1 cellular context compared by ENCODE assay signal in the genomic region with DNA sequence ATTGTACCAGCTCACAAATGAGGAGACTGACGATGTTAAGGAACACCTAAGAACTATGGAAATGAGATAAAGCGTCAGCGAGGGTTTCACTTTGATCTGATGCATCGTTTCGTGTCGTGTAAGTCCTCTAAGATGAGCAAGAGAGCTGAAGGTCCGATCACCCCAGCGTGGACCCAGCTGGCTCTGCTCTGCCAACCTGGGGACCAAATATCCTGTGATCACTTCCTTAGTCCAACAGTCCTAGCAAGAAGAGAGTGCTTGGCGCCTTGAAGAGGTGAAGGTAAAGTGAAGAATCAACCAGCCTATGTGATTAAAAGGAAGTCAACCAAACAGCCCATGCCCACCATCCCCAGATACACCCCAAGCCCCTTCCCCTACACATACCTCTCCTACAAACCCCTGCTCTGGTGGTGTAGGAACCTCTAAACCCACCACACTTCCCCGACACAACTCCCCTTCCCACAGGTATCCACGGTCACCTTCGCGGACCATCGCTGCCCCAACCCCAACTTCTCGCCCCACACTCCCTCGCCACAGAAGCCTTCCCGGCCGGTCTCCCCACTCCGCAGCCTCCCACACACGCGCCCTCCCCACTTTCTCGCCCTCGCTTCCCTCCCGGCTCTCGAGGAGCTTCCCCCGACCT.
A peak's percentile ranks its signal among the peaks of the same experiment; 100 is the strongest.
TF ChIP-seq lines count a peak whose summit lies in the region.

No MANE protein-coding gene starts in this region.

TF ChIP-seq in HepG2, 621 proteins besides CTCF, POLR2A, EP300 and RAD21 (continues in another document):
- TF ChIP-seq, protein P1, sequence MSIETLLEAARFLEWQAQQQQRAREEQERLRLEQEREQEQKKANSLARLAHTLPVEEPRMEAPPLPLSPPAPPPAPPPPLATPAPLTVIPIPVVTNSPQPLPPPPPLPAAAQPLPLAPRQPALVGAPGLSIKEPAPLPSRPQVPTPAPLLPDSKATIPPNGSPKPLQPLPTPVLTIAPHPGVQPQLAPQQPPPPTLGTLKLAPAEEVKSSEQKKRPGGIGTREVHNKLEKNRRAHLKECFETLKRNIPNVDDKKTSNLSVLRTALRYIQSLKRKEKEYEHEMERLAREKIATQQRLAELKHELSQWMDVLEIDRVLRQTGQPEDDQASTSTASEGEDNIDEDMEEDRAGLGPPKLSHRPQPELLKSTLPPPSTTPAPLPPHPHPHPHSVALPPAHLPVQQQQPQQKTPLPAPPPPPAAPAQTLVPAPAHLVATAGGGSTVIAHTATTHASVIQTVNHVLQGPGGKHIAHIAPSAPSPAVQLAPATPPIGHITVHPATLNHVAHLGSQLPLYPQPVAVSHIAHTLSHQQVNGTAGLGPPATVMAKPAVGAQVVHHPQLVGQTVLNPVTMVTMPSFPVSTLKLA (IDR thresholded peaks at IDR 0.05): no peak
- TF ChIP-seq MBNL3 (CRISPR knock-in tag; conservative IDR thresholded peaks at IDR 0.05): no peak
- TF ChIP-seq AKAP8 (CRISPR knock-in tag; IDR thresholded peaks at IDR 0.05): no peak
- no peak for TF ChIP-seq ZNF720 (CRISPR knock-in tag; IDR thresholded peaks at IDR 0.05)
- TF ChIP-seq ZNF609 (CRISPR knock-in tag; IDR thresholded peaks at IDR 0.05; ENCODE audit: borderline replicate concordance): no peak
- no peak for TF ChIP-seq ATF3 (CRISPR knock-in tag; IDR thresholded peaks at IDR 0.05)
- no peak; the same call in 1 of the 2 replicates for TF ChIP-seq ARID4A (CRISPR knock-in tag; IDR thresholded peaks at IDR 0.05; ENCODE audit: borderline replicate concordance)
- no peak for TF ChIP-seq EEA1 (CRISPR knock-in tag; IDR thresholded peaks at IDR 0.05; ENCODE audit: borderline replicate concordance)
- no peak for TF ChIP-seq HMGA1 (CRISPR knock-in tag; conservative IDR thresholded peaks at IDR 0.05)
- no peak for TF ChIP-seq DMAP1 (CRISPR knock-in tag; IDR thresholded peaks at IDR 0.05)
- TF ChIP-seq NCOA2 (CRISPR knock-in tag; IDR thresholded peaks at IDR 0.05): no peak
- TF ChIP-seq ZNF18 (CRISPR knock-in tag; IDR thresholded peaks at IDR 0.05; ENCODE audit: insufficient replicate concordance): peak; percentile 34
- TF ChIP-seq ZNF160 (CRISPR knock-in tag; IDR thresholded peaks at IDR 0.05): peak; percentile 14; the same call in 1 of the 2 replicates
- no peak for TF ChIP-seq HMGXB4 (CRISPR knock-in tag; IDR thresholded peaks at IDR 0.05; ENCODE audit: borderline replicate concordance in 1 of 2, low read depth in 1 of 2)
- no peak for TF ChIP-seq MYC (CRISPR knock-in tag; IDR thresholded peaks at IDR 0.05; ENCODE audit: borderline replicate concordance)
- TF ChIP-seq, protein P2, sequence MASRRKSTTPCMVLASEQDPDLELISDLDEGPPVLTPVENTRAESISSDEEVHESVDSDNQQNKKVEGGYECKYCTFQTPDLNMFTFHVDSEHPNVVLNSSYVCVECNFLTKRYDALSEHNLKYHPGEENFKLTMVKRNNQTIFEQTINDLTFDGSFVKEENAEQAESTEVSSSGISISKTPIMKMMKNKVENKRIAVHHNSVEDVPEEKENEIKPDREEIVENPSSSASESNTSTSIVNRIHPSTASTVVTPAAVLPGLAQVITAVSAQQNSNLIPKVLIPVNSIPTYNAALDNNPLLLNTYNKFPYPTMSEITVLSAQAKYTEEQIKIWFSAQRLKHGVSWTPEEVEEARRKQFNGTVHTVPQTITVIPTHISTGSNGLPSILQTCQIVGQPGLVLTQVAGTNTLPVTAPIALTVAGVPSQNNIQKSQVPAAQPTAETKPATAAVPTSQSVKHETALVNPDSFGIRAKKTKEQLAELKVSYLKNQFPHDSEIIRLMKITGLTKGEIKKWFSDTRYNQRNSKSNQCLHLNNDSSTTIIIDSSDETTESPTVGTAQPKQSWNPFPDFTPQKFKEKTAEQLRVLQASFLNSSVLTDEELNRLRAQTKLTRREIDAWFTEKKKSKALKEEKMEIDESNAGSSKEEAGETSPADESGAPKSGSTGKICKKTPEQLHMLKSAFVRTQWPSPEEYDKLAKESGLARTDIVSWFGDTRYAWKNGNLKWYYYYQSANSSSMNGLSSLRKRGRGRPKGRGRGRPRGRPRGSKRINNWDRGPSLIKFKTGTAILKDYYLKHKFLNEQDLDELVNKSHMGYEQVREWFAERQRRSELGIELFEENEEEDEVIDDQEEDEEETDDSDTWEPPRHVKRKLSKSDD (CRISPR knock-in tag; IDR thresholded peaks at IDR 0.05; ENCODE audit: low read depth): no peak
- TF ChIP-seq NRL (CRISPR knock-in tag; IDR thresholded peaks at IDR 0.05; ENCODE audit: borderline replicate concordance): 0 out of 2 replicates have a peak, but pooled peaks have one; percentile 41
- no peak for TF ChIP-seq ZNF251 (CRISPR knock-in tag; IDR thresholded peaks at IDR 0.05)
- TF ChIP-seq RXRB (CRISPR knock-in tag; IDR thresholded peaks at IDR 0.05; ENCODE audit: borderline replicate concordance): no peak
- TF ChIP-seq ZNF30 (CRISPR knock-in tag; IDR thresholded peaks at IDR 0.05): no peak
- 0 out of 2 replicates have a peak, but pooled peaks have one; percentile 25 for TF ChIP-seq SRY (CRISPR knock-in tag; IDR thresholded peaks at IDR 0.05)
- no peak for TF ChIP-seq SMYD3 (CRISPR knock-in tag; IDR thresholded peaks at IDR 0.05)
- TF ChIP-seq PLRG1 (conservative IDR thresholded peaks at IDR 0.05): no peak
- TF ChIP-seq ZNF225 (CRISPR knock-in tag; IDR thresholded peaks at IDR 0.05): peak; percentile 39; the same call in 1 of the 2 replicates
- no peak for TF ChIP-seq YEATS2 (CRISPR knock-in tag; IDR thresholded peaks at IDR 0.05; ENCODE audit: borderline replicate concordance)
- TF ChIP-seq ZNF670 (CRISPR knock-in tag; IDR thresholded peaks at IDR 0.05; ENCODE audit: borderline replicate concordance): no peak
- no peak for TF ChIP-seq RORA (CRISPR knock-in tag; IDR thresholded peaks at IDR 0.05)
- TF ChIP-seq TAF1 (CRISPR knock-in tag; IDR thresholded peaks at IDR 0.05): no peak
- TF ChIP-seq SAP130 (CRISPR knock-in tag; IDR thresholded peaks at IDR 0.05; ENCODE audit: low read depth): 0 out of 2 replicates have a peak, but pooled peaks have one; percentile 25
- TF ChIP-seq NFYC (CRISPR knock-in tag; IDR thresholded peaks at IDR 0.05): no peak
- TF ChIP-seq MLXIP (CRISPR knock-in tag; IDR thresholded peaks at IDR 0.05; ENCODE audit: borderline replicate concordance): no peak
- TF ChIP-seq MED8 (CRISPR knock-in tag; IDR thresholded peaks at IDR 0.05; ENCODE audit: insufficient replicate concordance): no peak
- no peak for TF ChIP-seq ZBTB38 (CRISPR knock-in tag; IDR thresholded peaks at IDR 0.05)
- no peak for TF ChIP-seq MEIS2 (CRISPR knock-in tag; IDR thresholded peaks at IDR 0.05)
- no peak for TF ChIP-seq GTF3A (CRISPR knock-in tag; conservative IDR thresholded peaks at IDR 0.05)
- TF ChIP-seq ZKSCAN5 (CRISPR knock-in tag; IDR thresholded peaks at IDR 0.05): no peak
- TF ChIP-seq SMC3 (IDR thresholded peaks at IDR 0.05; ENCODE audit: low read length): no peak
- no peak for TF ChIP-seq GPN1 (CRISPR knock-in tag; IDR thresholded peaks at IDR 0.05; ENCODE audit: borderline replicate concordance)
- no peak for TF ChIP-seq ZNF570 (CRISPR knock-in tag; IDR thresholded peaks at IDR 0.05; ENCODE audit: borderline replicate concordance)
